ENCODE assay signal across 23 cellular contexts in the genomic region with DNA sequence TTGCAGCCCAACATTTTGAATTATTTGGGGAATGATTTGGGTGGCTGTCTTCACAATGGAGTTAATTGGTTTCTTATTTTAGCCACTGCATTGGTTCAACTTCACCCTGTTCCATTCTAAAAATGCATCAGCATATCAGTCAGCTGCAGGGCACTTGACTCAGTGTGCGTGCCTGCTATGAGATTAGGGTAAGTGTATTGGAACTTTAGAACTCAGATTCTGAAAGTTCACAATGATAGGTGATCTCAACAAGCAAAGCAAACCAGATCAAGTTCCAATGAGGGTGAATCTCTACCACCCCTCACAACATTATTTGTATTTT.
A peak's percentile ranks its signal among the peaks of the same experiment; 100 is the strongest.
DNase-seq lines count a peak whose midpoint lies in the region; ATAC-seq and TF ChIP-seq lines count a peak whose summit lies in the region.
"Had no signal": no experiment of that assay in that cellular context is flagged by ENCODE, and none has a peak within 500 bp of the region (broad histone marks: within the 10 kb centered on the region; RNA-seq: fewer than 3 reads in every experiment).

No MANE protein-coding gene starts in this region.

- POLR2A ChIA-PET in CD4-positive, alpha-beta memory T cell (lab: Charles Lee; ENCODE audit: partially characterized antibody): no interaction called here

- ATAC-seq in Right ventricle myocardium superior (ENCODE audit: poor library complexity) (peak; percentile 96), heart left ventricle (peak; percentile 92 to 98 (median 96))
- ATAC-seq: A549 had no signal

- peak overlapping the region in 1 of 2 donors; percentile 11 for H3K27ac ChIP-seq in right atrium auricular region
- peak overlapping the region in 10 of 12 donors; percentile 24 to 84 (median 66) for H3K27ac ChIP-seq in heart left ventricle
- peak overlapping the region; percentile 83 for H3K27ac ChIP-seq in left ventricle myocardium inferior (replicated peaks)
- no peak overlapping the region for H3K27ac ChIP-seq in CD4-positive, alpha-beta memory T cell (ENCODE audit: low read depth, low read length)
- H3K27ac ChIP-seq in colonic mucosa: no peak overlapping the region
- H3K27ac ChIP-seq: A549; BLaER1 treated with 17β-estradiol and CSF1 and Interleukin-3, amounts not matched to agents 10 nM and 100 nM had no signal

- H3K9me3 ChIP-seq in right atrium auricular region (no peaks in the 10 kb centered on the region), heart left ventricle (peaks cover 0 to 4% (median 0%) of the 10 kb centered on the region in 12 donors), left ventricle myocardium inferior (replicated peaks) (no peaks in the 10 kb centered on the region), colonic mucosa (no peaks in the 10 kb centered on the region)
- H3K9me3 ChIP-seq in CD4-positive, alpha-beta memory T cell (ENCODE audit: control insufficient read depth in 1 of 2, low read length in 2 of 2): no peaks in the 10 kb centered on the region
- H3K9me3 ChIP-seq: A549; BE2C; BLaER1 treated with 17β-estradiol and CSF1 and Interleukin-3, amounts not matched to agents 10 nM and 100 nM had no signal

- no peak overlapping the region for H3K4me3 ChIP-seq in right atrium auricular region
- no peak overlapping the region for H3K4me3 ChIP-seq in heart left ventricle
- H3K4me3 ChIP-seq in left ventricle myocardium inferior: no peak overlapping the region
- no peak overlapping the region for H3K4me3 ChIP-seq in CD4-positive, alpha-beta memory T cell (ENCODE audit: low read length in 2 of 2)
- no peak overlapping the region for H3K4me3 ChIP-seq in colonic mucosa
- H3K4me3 ChIP-seq: A549; BLaER1 treated with 17β-estradiol and CSF1 and Interleukin-3, amounts not matched to agents 10 nM and 100 nM had no signal

- intact Hi-C loops in Right ventricle myocardium superior (cut with DNase I): no loop called here
- intact Hi-C loops in heart left ventricle (cut with DNase I): loop anchor here in 1 of 10 donors (5.0 kb wide), 1 partner anchor 38 kb away; no protein-coding TSS in a partner anchor
- intact Hi-C loops in left ventricle myocardium inferior (cut with micrococcal nuclease): no loop called here
- intact Hi-C loops in CD4-positive, alpha-beta memory T cell (cut with micrococcal nuclease): no loop called here
- intact Hi-C loops in colonic mucosa (cut with DNase I): no loop called here

- no peak overlapping the region for H3K4me3 Mint-ChIP-seq in CD4-positive, alpha-beta memory T cell
- H3K4me3 Mint-ChIP-seq: CD14-positive monocyte; CD4-positive, alpha-beta T cell had no signal

- no peak for TF ChIP-seq POLR2A in heart left ventricle (IDR thresholded peaks at IDR 0.05)

- H3K36me3 ChIP-seq in right atrium auricular region (no peaks in the 10 kb centered on the region), heart left ventricle (no peaks in the 10 kb centered on the region), left ventricle myocardium inferior (no peaks in the 10 kb centered on the region), colonic mucosa (no peaks in the 10 kb centered on the region)
- H3K36me3 ChIP-seq in CD4-positive, alpha-beta memory T cell (ENCODE audit: insufficient read depth, low read length): no peaks in the 10 kb centered on the region
- H3K36me3 ChIP-seq: BE2C; BLaER1 treated with 17β-estradiol and CSF1 and Interleukin-3, amounts not matched to agents 10 nM and 100 nM had no signal

- H3K4me1 Mint-ChIP-seq in CD4-positive, alpha-beta memory T cell: no peaks in the 10 kb centered on the region
- H3K4me1 Mint-ChIP-seq: CD14-positive monocyte had no signal

- H3K27ac Mint-ChIP-seq in CD4-positive, alpha-beta memory T cell: no peak overlapping the region
- H3K27ac Mint-ChIP-seq: CD14-positive monocyte; CD4-positive, alpha-beta T cell had no signal

- peaks cover 0 to 9% of the 10 kb centered on the region in 2 donors for H3K27me3 Mint-ChIP-seq in CD4-positive, alpha-beta memory T cell

- H3K27me3 ChIP-seq in right atrium auricular region (no peaks in the 10 kb centered on the region), heart left ventricle (no peaks in the 10 kb centered on the region), left ventricle myocardium inferior (ENCODE audit: low read depth) (no peaks in the 10 kb centered on the region), colonic mucosa (no peaks in the 10 kb centered on the region)
- no peaks in the 10 kb centered on the region for H3K27me3 ChIP-seq in CD4-positive, alpha-beta memory T cell (ENCODE audit: insufficient read depth, low read length)
- H3K27me3 ChIP-seq: BE2C; BLaER1 treated with 17β-estradiol and CSF1 and Interleukin-3, amounts not matched to agents 10 nM and 100 nM had no signal

- CTCF ChIA-PET in CD4-positive, alpha-beta memory T cell (lab: Charles Lee; ENCODE audit: partially characterized antibody): no interaction called here

- no peaks in the 10 kb centered on the region for H3K36me3 Mint-ChIP-seq in CD4-positive, alpha-beta memory T cell
- H3K36me3 Mint-ChIP-seq: CD14-positive monocyte had no signal

- H3K4me1 ChIP-seq in right atrium auricular region (no peaks in the 10 kb centered on the region), heart left ventricle (peaks cover 0 to 10% (median 0%) of the 10 kb centered on the region in 12 donors), left ventricle myocardium inferior (peaks cover 21% of the 10 kb centered on the region), colonic mucosa (no peaks in the 10 kb centered on the region)
- no peaks in the 10 kb centered on the region for H3K4me1 ChIP-seq in CD4-positive, alpha-beta memory T cell (ENCODE audit: insufficient read depth, low read length)
- H3K4me1 ChIP-seq: A549; BE2C; BLaER1 treated with 17β-estradiol and CSF1 and Interleukin-3, amounts not matched to agents 10 nM and 100 nM had no signal

- H3K9me3 Mint-ChIP-seq in CD4-positive, alpha-beta memory T cell: peaks cover 0 to 3% (median 0%) of the 10 kb centered on the region in 8 donors
- H3K9me3 Mint-ChIP-seq: CD4-positive, alpha-beta T cell had no signal

- H3K9ac ChIP-seq in colonic mucosa (ENCODE audit: low read depth in 2 of 2, low read length in 2 of 2): no peak overlapping the region
- H3K9ac ChIP-seq: BLaER1 treated with 17β-estradiol and CSF1 and Interleukin-3, amounts not matched to agents 10 nM and 100 nM had no signal

- 15 to 43% (median 27%) methylated on average over 1 of the region's 1 CpG for WGBS in heart left ventricle, 4 donors

- no peak for DNase-seq in Right ventricle myocardium superior
- DNase-seq in right atrium auricular region (ENCODE audit: low spot score): no peak
- peak in 3 of 5 donors; percentile 10 to 35 (median 25) for DNase-seq in heart left ventricle
- no peak for DNase-seq in left ventricle myocardium inferior
- DNase-seq in T-helper 1 cell: no peak
- no peak for DNase-seq in CD4-positive, alpha-beta memory T cell
- DNase-seq in colonic mucosa: no peak
- DNase-seq: 8988T; ACHN; AML-193; BE2C; Calu3; CD4-positive, alpha-beta T cell; COR-L47; DMS53; DMS79 treated with DMSO at 0.1 percent for 48 hours; GF-D8; GOT3; H7; HCEC 1CT had no signal

- TF ChIP-seq CTCF in right atrium auricular region (IDR thresholded peaks at IDR 0.05) (no peak), heart left ventricle (IDR thresholded peaks at IDR 0.05) (no peak), left ventricle myocardium inferior (IDR thresholded peaks at IDR 0.05; ENCODE audit: borderline replicate concordance) (no peak), colonic mucosa (IDR thresholded peaks at IDR 0.05) (no peak)

Comparison
In these comparisons a context has a peak if more than half of its experiments do, and no peak if none do; other contexts are left out.
1. DNase-seq: peak in heart left ventricle (3 of 5); none in Right ventricle myocardium superior (single experiment), right atrium auricular region (single experiment), left ventricle myocardium inferior (single experiment), T-helper 1 cell (0 of 5), CD4-positive, alpha-beta memory T cell (0 of 5) and colonic mucosa (single experiment).
2. H3K27ac ChIP-seq: peak in heart left ventricle (10 of 12) and left ventricle myocardium inferior (single experiment); none in CD4-positive, alpha-beta memory T cell (single experiment) and colonic mucosa (single experiment).